10 cellular contexts compared by ENCODE assay signal in the genomic region with DNA sequence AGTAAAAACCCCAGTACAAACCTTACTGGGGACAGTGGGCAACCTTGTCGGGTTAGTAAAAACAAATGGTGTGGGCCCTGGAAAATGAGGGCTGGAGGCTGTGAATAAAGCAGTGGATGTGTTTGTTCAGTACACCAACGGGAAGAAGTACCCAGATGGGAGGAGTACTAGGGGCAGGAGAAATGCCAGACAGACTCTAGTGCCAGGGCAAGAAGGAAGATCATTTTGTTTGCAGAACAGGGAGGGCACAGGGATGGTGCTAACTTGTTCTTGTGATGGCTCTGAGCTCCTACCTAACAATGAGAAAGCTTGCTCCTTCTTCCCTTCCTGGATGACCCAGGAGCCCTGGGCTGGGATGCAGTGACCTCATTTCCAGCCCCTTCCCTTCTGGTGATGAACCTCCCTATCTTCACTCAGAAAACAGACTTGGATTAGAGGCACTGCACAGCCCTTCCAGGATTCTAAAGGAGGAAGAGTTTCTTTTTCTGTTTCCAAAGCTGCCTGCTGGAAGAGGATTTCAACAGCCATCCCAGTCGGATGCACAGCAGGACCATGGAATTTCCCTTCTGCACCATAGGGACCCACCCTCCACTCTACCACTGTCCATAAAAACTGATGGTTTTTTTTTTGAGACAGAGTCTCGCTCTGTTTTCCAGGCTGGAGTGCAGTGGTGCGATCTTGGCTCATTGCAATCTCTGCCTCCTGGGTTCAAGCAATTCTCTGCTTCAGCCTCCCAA. TPM values are rescaled to one million over a fixed set of nuclear protein-coding genes. Genes with fewer than 3 reads are reported as not detected.
DNase-seq lines count a peak whose midpoint lies in the region; ATAC-seq, FAIRE-seq and TF ChIP-seq lines count a peak whose summit lies in the region.
"Had no signal": no experiment of that assay in that cellular context is flagged by ENCODE, and none has a peak within 500 bp of the region (broad histone marks: within the 10 kb centered on the region; RNA-seq: fewer than 3 reads in every experiment).

No MANE protein-coding gene starts in this region.

- peaks cover 84% of the 10 kb centered on the region for H3K36me3 Mint-ChIP-seq in T-helper 2 cell treated with Interferon-gamma antibody and Interleukin-4, amounts not matched to agents 5 μg/mL and 100 μg/mL, for 36 hours (ENCODE audit: low read depth)

- H3K4me1 ChIP-seq in adipocyte (ENCODE audit: control insufficient read depth, insufficient read depth, low read length): peaks cover 46% of the 10 kb centered on the region
- peaks cover 14 to 25% of the 10 kb centered on the region in 2 donors for H3K4me1 ChIP-seq in kidney (ENCODE audit: control insufficient read depth in 1 of 2, insufficient read depth in 1 of 2, low read depth in 1 of 2, low read length in 2 of 2)
- H3K4me1 ChIP-seq in subcutaneous abdominal adipose tissue (ENCODE audit: control insufficient read depth in 5 of 5, insufficient read depth in 5 of 5, low read length in 5 of 5): peaks cover 17 to 64% (median 58%) of the 10 kb centered on the region in 5 donors

- no peak for FAIRE-seq in kidney (lab: Jason Lieb, UNC)

- H3K27ac ChIP-seq in kidney (ENCODE audit: low read depth in 2 of 2, low read length in 2 of 2) (peak overlapping the region; percentile 71 to 86), subcutaneous abdominal adipose tissue (ENCODE audit: low read depth, low read length) (peak overlapping the region; percentile 92)

- ATAC-seq in HG02852 (IDR thresholded peaks at IDR 0.05; ENCODE audit: unreplicated experiment): no peak

- H3K27me3 ChIP-seq in adipocyte (replicated peaks; ENCODE audit: control insufficient read depth, insufficient read depth, low read length) (no peaks in the 10 kb centered on the region), subcutaneous abdominal adipose tissue (ENCODE audit: control insufficient read depth in 5 of 5, insufficient read depth in 4 of 5, low read length in 5 of 5) (no peaks in the 10 kb centered on the region)

- H3K9ac ChIP-seq in adipocyte (ENCODE audit: low read length) (peak overlapping the region; percentile 50), kidney (ENCODE audit: low read length in 2 of 2) (peak overlapping the region in 1 of 2 donors; percentile 24), subcutaneous abdominal adipose tissue (ENCODE audit: low read length in 5 of 5) (peak overlapping the region; percentile 23 to 53 (median 32))

- peaks cover 28% of the 10 kb centered on the region for H3K36me3 ChIP-seq in adipocyte (ENCODE audit: control insufficient read depth, insufficient read depth, low read length, severe bottlenecking)
- H3K36me3 ChIP-seq in kidney (ENCODE audit: control insufficient read depth in 1 of 2, insufficient read depth in 2 of 2, low read length in 2 of 2): peaks cover 19 to 27% of the 10 kb centered on the region in 2 donors
- peaks cover 4 to 32% (median 28%) of the 10 kb centered on the region in 5 donors for H3K36me3 ChIP-seq in subcutaneous abdominal adipose tissue (ENCODE audit: control insufficient read depth in 5 of 5, insufficient read depth in 5 of 5, low read length in 5 of 5)

- H3K4me3 ChIP-seq in adipocyte (ENCODE audit: low read length) (peak overlapping the region; percentile 35), kidney (ENCODE audit: low read length in 2 of 2) (peak overlapping the region; percentile 0 to 1), subcutaneous abdominal adipose tissue (ENCODE audit: low read depth in 1 of 5, low read length in 5 of 5) (peak overlapping the region in 4 of 5 donors; percentile 0 to 50 (median 26))

- no peaks in the 10 kb centered on the region for H3K9me3 ChIP-seq in adipocyte (ENCODE audit: control insufficient read depth, low read length)
- no peaks in the 10 kb centered on the region for H3K9me3 ChIP-seq in kidney (ENCODE audit: control insufficient read depth in 1 of 2, low read length in 2 of 2)
- H3K9me3 ChIP-seq in subcutaneous abdominal adipose tissue (ENCODE audit: control insufficient read depth in 5 of 5, low read length in 5 of 5): no peaks in the 10 kb centered on the region

- peaks cover 34% of the 10 kb centered on the region for H3K4me1 Mint-ChIP-seq in T-helper 2 cell treated with Interferon-gamma antibody and Interleukin-4, amounts not matched to agents 5 μg/mL and 100 μg/mL, for 36 hours (ENCODE audit: low read depth)

- H3K27me3 Mint-ChIP-seq in T-helper 2 cell treated with Interferon-gamma antibody and Interleukin-4, amounts not matched to agents 5 μg/mL and 100 μg/mL, for 36 hours (ENCODE audit: low read depth): no peaks in the 10 kb centered on the region

- TF ChIP-seq CTCF in kidney (IDR thresholded peaks at IDR 0.05; ENCODE audit: borderline replicate concordance, extremely low read depth, insufficient read depth): no peak

- no peak for DNase-seq in T-helper 2 cell treated with Interferon-gamma antibody and Interleukin-4, amounts not matched to agents 5 μg/mL and 100 μg/mL, for 36 hours (ENCODE audit: low spot score)
- DNase-seq in T-helper 2 cell (no peak), adipocyte (ENCODE audit: low read depth) (no peak), kidney (no peak), Ammon's horn (ENCODE audit: low spot score) (no peak), pons (ENCODE audit: low spot score) (no peak)
- DNase-seq: activated CD4-positive, CD25-positive, alpha-beta regulatory T cell treated with anti-CD3 and anti-CD28 coated beads, Interleukin-2, amount 50 U/mL, for 72 hours; NCI-H1694 treated with DMSO at 0.1 percent for 48 hours had no signal

- intact Hi-C loops in kidney (cut with DNase I): no loop called here

- H3K27ac Mint-ChIP-seq in T-helper 2 cell treated with Interferon-gamma antibody and Interleukin-4, amounts not matched to agents 5 μg/mL and 100 μg/mL, for 36 hours: peak overlapping the region; percentile 85

- H3K9me3 Mint-ChIP-seq in T-helper 2 cell treated with Interferon-gamma antibody and Interleukin-4, amounts not matched to agents 5 μg/mL and 100 μg/mL, for 36 hours: no peaks in the 10 kb centered on the region

- H3K4me3 Mint-ChIP-seq in T-helper 2 cell treated with Interferon-gamma antibody and Interleukin-4, amounts not matched to agents 5 μg/mL and 100 μg/mL, for 36 hours: peak overlapping the region; percentile 68

RNA-seq across cellular contexts. Expression of a gene that starts 6.1 kb away (rescaled TPM):
- total RNA-seq in kidney: 28.9 TPM
- polyA plus RNA-seq in kidney (ENCODE audit: insufficient read depth, low read depth, low replicate concordance): 19.1 TPM

RNA-seq across cellular contexts. Expression of a gene that starts 6.5 kb away (rescaled TPM):
- 33.6 TPM for total RNA-seq in kidney
- 60.0 TPM for polyA plus RNA-seq in kidney (ENCODE audit: insufficient read depth, low read depth, low replicate concordance)

RNA-seq across cellular contexts. Expression of a gene that starts 11.0 kb away (rescaled TPM):
- total RNA-seq in kidney: 14.2 TPM
- 10.0 TPM for polyA plus RNA-seq in kidney (ENCODE audit: insufficient read depth, low read depth, low replicate concordance)

RNA-seq across cellular contexts. Expression of a gene that starts 12.0 kb away (rescaled TPM):
- total RNA-seq in kidney: 142 TPM
- polyA plus RNA-seq in kidney (ENCODE audit: insufficient read depth, low read depth, low replicate concordance): 93.2 TPM

RNA-seq across cellular contexts. Expression of a gene that starts 16.1 kb away (rescaled TPM):
- total RNA-seq in kidney: 23.5 TPM
- 39.8 TPM for polyA plus RNA-seq in kidney (ENCODE audit: insufficient read depth, low read depth, low replicate concordance)
